Comparison of ENCODE assay signal across 22 cellular contexts in the genomic region with DNA sequence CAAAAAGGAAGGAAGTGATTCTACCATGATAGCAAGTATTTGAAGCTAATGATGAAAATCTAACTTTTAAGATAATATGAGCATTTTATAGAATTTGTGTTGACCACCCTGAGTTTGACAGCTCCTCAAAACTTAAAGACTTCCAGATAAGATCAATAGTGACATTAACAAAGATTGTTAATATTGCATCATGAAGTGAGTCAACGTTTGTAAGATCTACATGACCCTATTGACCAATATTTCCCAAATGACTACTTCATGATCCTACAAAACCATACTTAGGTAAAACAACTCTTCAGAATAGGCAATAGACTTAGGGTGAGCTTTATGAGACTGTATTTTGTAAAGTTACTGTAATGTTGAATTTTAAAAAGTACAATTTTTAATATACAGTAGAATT.
"Had no signal": no experiment of that assay in that cellular context is flagged by ENCODE, and none has a peak within 500 bp of the region (broad histone marks: within the 10 kb centered on the region; RNA-seq: fewer than 3 reads in every experiment).

No MANE protein-coding gene starts in this region.

- ATAC-seq: gastrocnemius medialis; left ventricle myocardium superior; lower lobe of right lung; naive thymus-derived CD8-positive, alpha-beta T cell; psoas muscle; right cardiac atrium; stimulated activated naive B cell treated with anti-CD40 and anti-IgM and Interleukin-4, amounts not matched to agents 10 μg/mL and 1 μg/mL and 100 μg/mL, for 72 hours; upper lobe of right lung had no signal

- H3K4me3 ChIP-seq: colonic mucosa, esophagus muscularis mucosa, gastrocnemius medialis, lower lobe of right lung, ovary, psoas muscle, transverse colon, upper lobe of right lung, uterus had no signal

- H3K27ac ChIP-seq: colonic mucosa, esophagus muscularis mucosa, gastrocnemius medialis, lower lobe of right lung, ovary, psoas muscle, transverse colon, upper lobe of right lung, uterus had no signal

- DNase-seq: colonic mucosa; effector CD8-positive, alpha-beta T cell; endodermal cell; gastrocnemius medialis; head of caudate nucleus; left ventricle myocardium superior; lower lobe of right lung; naive thymus-derived CD8-positive, alpha-beta T cell; nephron progenitor cell; nucleus accumbens; ovary; posterior cingulate gyrus; psoas muscle; right cardiac atrium; small intestine; stimulated activated CD4-positive, alpha-beta T cell treated with anti-CD3 and anti-CD28 coated beads, Interleukin-15, amount 100 ng/mL, for 24 hours; stimulated activated CD4-positive, alpha-beta T cell treated with anti-CD3 and anti-CD28 coated beads, Interleukin-2, amount 100 ng/mL, for 48 hours; stimulated activated naive B cell treated with anti-CD40 and anti-IgM and Interleukin-4, amounts not matched to agents 10 μg/mL and 1 μg/mL and 100 μg/mL, for 72 hours; transverse colon; upper lobe of right lung; uterus had no signal
